1 cellular context compared by ENCODE assay signal in genomic region chr5:40991168-40991980, GRCh38.
TF ChIP-seq lines count a peak whose summit lies in the region.

No MANE protein-coding gene starts in this region.

TF ChIP-seq in HepG2, 621 proteins besides CTCF, POLR2A, EP300 and RAD21 (continued from another document and continues in another):
- TF ChIP-seq ZNF550 (CRISPR knock-in tag; IDR thresholded peaks at IDR 0.05; ENCODE audit: borderline replicate concordance), result no peak
- TF ChIP-seq ZBTB4 (CRISPR knock-in tag; IDR thresholded peaks at IDR 0.05; ENCODE audit: borderline replicate concordance), result no peak
- no peak for TF ChIP-seq CBX2 (IDR thresholded peaks at IDR 0.05; ENCODE audit: low read depth, low read length)
- no peak for TF ChIP-seq CBX2 (CRISPR knock-in tag; IDR thresholded peaks at IDR 0.05; ENCODE audit: low read depth)
- no peak for TF ChIP-seq SMARCE1 (IDR thresholded peaks at IDR 0.05; ENCODE audit: borderline replicate concordance)
- no peak for TF ChIP-seq ZNF263 (CRISPR knock-in tag; IDR thresholded peaks at IDR 0.05)
- no peak for TF ChIP-seq ZNF138 (CRISPR knock-in tag; IDR thresholded peaks at IDR 0.05; ENCODE audit: low read depth)
- no peak for TF ChIP-seq ZNF660 (CRISPR knock-in tag; IDR thresholded peaks at IDR 0.05; ENCODE audit: borderline replicate concordance, low read depth)
- peak; percentile 90 for TF ChIP-seq SOX5 (CRISPR knock-in tag; IDR thresholded peaks at IDR 0.05; ENCODE audit: borderline replicate concordance)
- TF ChIP-seq PRDM15 (CRISPR knock-in tag; IDR thresholded peaks at IDR 0.05), result no peak
- TF ChIP-seq GATAD1 (CRISPR knock-in tag; IDR thresholded peaks at IDR 0.05), result no peak
- peak; percentile 95 for TF ChIP-seq CEBPB (IDR thresholded peaks at IDR 0.05; ENCODE audit: borderline replicate concordance, low read depth, low read length)
- TF ChIP-seq PHB2 (IDR thresholded peaks at IDR 0.05; ENCODE audit: partially characterized antibody), result no peak
- peak; percentile 89 for TF ChIP-seq ZMYM4 (CRISPR knock-in tag; IDR thresholded peaks at IDR 0.05)
- TF ChIP-seq EED (CRISPR knock-in tag; IDR thresholded peaks at IDR 0.05), result no peak
- no peak for TF ChIP-seq ZNF770 (CRISPR knock-in tag; IDR thresholded peaks at IDR 0.05)
- TF ChIP-seq ZBTB33 (CRISPR knock-in tag; IDR thresholded peaks at IDR 0.05), result 0 out of 2 replicates have a peak, but pooled peaks have one; percentile 13
- TF ChIP-seq FOSL1 (CRISPR knock-in tag; IDR thresholded peaks at IDR 0.05; ENCODE audit: borderline replicate concordance), result peak; percentile 36; the same call in 1 of the 2 replicates
- TF ChIP-seq SALL2 (CRISPR knock-in tag; IDR thresholded peaks at IDR 0.05), result no peak
- TF ChIP-seq KMT2A (CRISPR knock-in tag; IDR thresholded peaks at IDR 0.05), result no peak
- TF ChIP-seq HOXA3 (CRISPR knock-in tag; IDR thresholded peaks at IDR 0.05), result peak; percentile 45; the same call in 1 of the 2 replicates
- TF ChIP-seq ZBTB34 (CRISPR knock-in tag; IDR thresholded peaks at IDR 0.05), result peak; percentile 95
- TF ChIP-seq ZNF44 (CRISPR knock-in tag; IDR thresholded peaks at IDR 0.05), result no peak
- TF ChIP-seq ZNF607 (CRISPR knock-in tag; IDR thresholded peaks at IDR 0.05; ENCODE audit: borderline replicate concordance), result no peak
- peak; percentile 93; the same call in 1 of the 2 replicates for TF ChIP-seq FOXJ3 (CRISPR knock-in tag; IDR thresholded peaks at IDR 0.05; ENCODE audit: borderline replicate concordance)
- TF ChIP-seq HOXA9 (CRISPR knock-in tag; IDR thresholded peaks at IDR 0.05; ENCODE audit: borderline replicate concordance), result no peak
- no peak for TF ChIP-seq MLX (CRISPR knock-in tag; IDR thresholded peaks at IDR 0.05)
- TF ChIP-seq NFE2L2 (IDR thresholded peaks at IDR 0.05; ENCODE audit: low read length), result no peak
- TF ChIP-seq ZSCAN21 (CRISPR knock-in tag; IDR thresholded peaks at IDR 0.05; ENCODE audit: borderline replicate concordance), result no peak
- no peak for TF ChIP-seq ZNF329 (CRISPR knock-in tag; IDR thresholded peaks at IDR 0.05; ENCODE audit: low read depth)
- TF ChIP-seq ERF (CRISPR knock-in tag; IDR thresholded peaks at IDR 0.05), result peak; percentile 78
- no peak for TF ChIP-seq STAT6 (CRISPR knock-in tag; IDR thresholded peaks at IDR 0.05; ENCODE audit: borderline replicate concordance)
- TF ChIP-seq KLF11 (CRISPR knock-in tag; IDR thresholded peaks at IDR 0.05), result no peak
- TF ChIP-seq CCDC6 (CRISPR knock-in tag; IDR thresholded peaks at IDR 0.05), result no peak
- 0 out of 2 replicates have a peak, but pooled peaks have one; percentile 35 for TF ChIP-seq ZNF549 (CRISPR knock-in tag; IDR thresholded peaks at IDR 0.05)
- TF ChIP-seq GATAD2A (CRISPR knock-in tag; IDR thresholded peaks at IDR 0.05), result peak; percentile 92
- no peak for TF ChIP-seq ZNF30 (CRISPR knock-in tag; IDR thresholded peaks at IDR 0.05)
- no peak for TF ChIP-seq ZBTB39 (CRISPR knock-in tag; IDR thresholded peaks at IDR 0.05)
- TF ChIP-seq ZNF598 (CRISPR knock-in tag; IDR thresholded peaks at IDR 0.05; ENCODE audit: borderline replicate concordance), result no peak
- TF ChIP-seq BHLHE40 (IDR thresholded peaks at IDR 0.05; ENCODE audit: low read length), result no peak
- peak; percentile 77 for TF ChIP-seq RARA (CRISPR knock-in tag; IDR thresholded peaks at IDR 0.05)
- no peak for TF ChIP-seq ATF7-NPFF (CRISPR knock-in tag; IDR thresholded peaks at IDR 0.05; ENCODE audit: low read depth)
